ENCODE assay signal across 8 cellular contexts in the genomic region with DNA sequence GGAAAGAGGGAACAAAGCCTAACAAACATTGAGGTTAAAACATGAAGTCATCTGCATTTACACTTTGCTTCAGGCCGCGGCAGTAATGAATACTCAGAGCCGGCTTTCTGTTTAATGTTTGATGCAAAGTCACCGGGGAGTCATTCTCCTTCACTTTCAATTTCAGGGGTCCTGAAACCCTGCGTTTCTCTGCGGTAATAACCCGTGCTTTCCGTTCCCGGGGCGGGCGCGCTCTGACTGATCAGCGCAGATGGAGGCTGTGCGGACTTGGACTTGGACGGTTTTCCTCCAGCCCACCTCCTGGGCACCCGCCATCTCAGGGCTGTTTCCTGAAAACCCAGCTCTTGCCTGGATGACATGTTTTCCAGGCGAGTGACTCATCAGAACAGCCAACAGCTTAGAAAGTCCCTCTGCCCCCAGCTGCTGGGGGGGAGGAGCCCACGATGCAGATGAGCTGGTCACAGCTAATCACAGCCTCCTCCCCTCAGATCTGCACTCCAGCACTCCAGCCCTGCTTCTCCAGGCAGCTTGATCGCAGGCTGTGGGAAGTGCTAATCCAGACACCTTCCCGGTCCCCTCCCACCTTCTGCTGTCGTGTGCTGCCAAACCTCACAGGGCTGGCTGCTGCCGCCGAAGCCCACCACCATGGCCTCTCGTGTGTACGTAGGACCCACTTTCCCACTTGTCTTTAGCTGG.
A peak's percentile ranks its signal among the peaks of the same experiment; 100 is the strongest.
DNase-seq lines count a peak whose midpoint lies in the region; ATAC-seq and TF ChIP-seq lines count a peak whose summit lies in the region.

No MANE protein-coding gene starts in this region.

- no peak overlapping the region for H2AFZ ChIP-seq in OCI-LY1 (ENCODE audit: low read length)

- no peaks in the 10 kb centered on the region for H3K27me3 ChIP-seq in HUES64 (ENCODE audit: insufficient read depth, low read length)
- no peaks in the 10 kb centered on the region for H3K27me3 ChIP-seq in OCI-LY1 (ENCODE audit: insufficient read depth, low read length)
- no peaks in the 10 kb centered on the region for H3K27me3 ChIP-seq in esophagus squamous epithelium
- H3K27me3 ChIP-seq in muscle layer of colon (ENCODE audit: control insufficient read depth in 1 of 2, insufficient read depth in 2 of 2, low read length in 2 of 2), result no peaks in the 10 kb centered on the region

- TF ChIP-seq CTCF in OCI-LY1 (IDR thresholded peaks at IDR 0.05; ENCODE audit: low read length) (no peak), esophagus squamous epithelium (IDR thresholded peaks at IDR 0.05) (no peak)

- H3K79me2 ChIP-seq in OCI-LY1 (ENCODE audit: insufficient read depth, low read length), result no peaks in the 10 kb centered on the region

- no peaks in the 10 kb centered on the region for H3K9me2 ChIP-seq in OCI-LY1 (ENCODE audit: low read depth, low read length)

- H3K9ac ChIP-seq in HUES64 (ENCODE audit: low read depth, low read length) (peak overlapping the region; percentile 55), OCI-LY1 (ENCODE audit: low read length) (peak overlapping the region; percentile 49; the same call in 1 of the 2 replicates), muscle layer of colon (ENCODE audit: low read length) (peak overlapping the region; percentile 39)

- no peaks in the 10 kb centered on the region for H3K36me3 ChIP-seq in HUES64 (ENCODE audit: insufficient read depth, low read length)
- H3K36me3 ChIP-seq in OCI-LY1 (ENCODE audit: insufficient read depth, low read length), result peaks cover 88% of the 10 kb centered on the region
- peaks cover 0 to 11% (median 0%) of the 10 kb centered on the region in 3 donors for H3K36me3 ChIP-seq in esophagus squamous epithelium
- H3K36me3 ChIP-seq in muscle layer of colon (ENCODE audit: insufficient read depth, low read length), result no peaks in the 10 kb centered on the region

- in situ Hi-C loops in Caki2 (cut with HindIII; ENCODE audit: low pct_unique_long_range_greater_than_20kb, low sequenced_read_pairs), result no loop called here

- WGBS in HUES64, result 5% methylated on average over 25 of the region's 25 CpGs
- WGBS in esophagus squamous epithelium, 2 donors, result 1 to 3% methylated on average over 19 to 23 of the region's 25 CpGs

- DNase-seq in Caki2 (ENCODE audit: low read depth) (peak; percentile 99), esophagus squamous epithelium (lab: John Stamatoyannopoulos, UW) (peak; percentile 45)
- peak; percentile 89 to 90 for DNase-seq in activated T-cell treated with anti-CD3 and anti-CD28 coated beads, Interleukin-2, amount 50 U/mL, for 48 hours
- peak; percentile 51 to 65 for DNase-seq in stimulated activated CD8-positive, alpha-beta memory T cell treated with anti-CD3 and anti-CD28 coated beads, Interleukin-4, amount 100 ng/mL, for 4 hours (ENCODE audit: low read depth in 2 of 2, low spot score in 1 of 2)

- no peaks in the 10 kb centered on the region for H3F3A ChIP-seq in OCI-LY1 (ENCODE audit: insufficient read depth, low read length)

- H3K9me3 ChIP-seq in HUES64 (ENCODE audit: insufficient read depth, low read depth, low read length) (no peaks in the 10 kb centered on the region), OCI-LY1 (ENCODE audit: low read length) (no peaks in the 10 kb centered on the region), esophagus squamous epithelium (no peaks in the 10 kb centered on the region), muscle layer of colon (ENCODE audit: low read length) (no peaks in the 10 kb centered on the region)

- H3K4me2 ChIP-seq in OCI-LY1 (ENCODE audit: low read length), result peak overlapping the region; percentile 56

- TF ChIP-seq POLR2A in esophagus squamous epithelium (IDR thresholded peaks at IDR 0.05), result peak in 2 of 4 donors; percentile 52 to 69

- no peaks in the 10 kb centered on the region for H4K20me1 ChIP-seq in OCI-LY1 (ENCODE audit: insufficient read depth, low read length)

- H3K4me3 ChIP-seq in HUES64 (ENCODE audit: low read length) (peak overlapping the region; percentile 48), OCI-LY1 (ENCODE audit: low read depth, low read length, poor library complexity, severe bottlenecking) (peak overlapping the region; percentile 28), esophagus squamous epithelium (peak overlapping the region; percentile 27 to 66 (median 51)), muscle layer of colon (ENCODE audit: low read depth in 1 of 2, low read length in 2 of 2) (peak overlapping the region; percentile 40 to 53)

- peak overlapping the region; percentile 92 for H3K27ac ChIP-seq in HUES64 (ENCODE audit: low read depth, low read length)
- H3K27ac ChIP-seq in OCI-LY1 (ENCODE audit: low read depth, low read length, poor library complexity, severe bottlenecking), result peak overlapping the region; percentile 80
- peak overlapping the region; percentile 62 to 91 (median 86) for H3K27ac ChIP-seq in esophagus squamous epithelium
- peak overlapping the region; percentile 83 for H3K27ac ChIP-seq in muscle layer of colon (ENCODE audit: low read depth, low read length)

- intact Hi-C loops in esophagus squamous epithelium (cut with DNase I), result no loop called here

- peak; percentile 84 for ATAC-seq in GM21447 (IDR thresholded peaks at IDR 0.05; ENCODE audit: unreplicated experiment)

- H3K4me1 ChIP-seq in HUES64 (ENCODE audit: insufficient read depth, low read length), result peaks cover 26% of the 10 kb centered on the region
- H3K4me1 ChIP-seq in OCI-LY1 (ENCODE audit: insufficient read depth, low read length, severe bottlenecking), result peaks cover 23% of the 10 kb centered on the region
- H3K4me1 ChIP-seq in esophagus squamous epithelium, result peaks cover 15 to 33% (median 15%) of the 10 kb centered on the region in 3 donors
- peaks cover 9% of the 10 kb centered on the region for H3K4me1 ChIP-seq in muscle layer of colon (ENCODE audit: insufficient read depth, low read length)

Comparison
In these comparisons a context has a peak if more than half of its experiments do, and no peak if none do; other contexts are left out.
1. Peak in every context shown above with its lines: DNase-seq, ATAC-seq, H3K4me3 ChIP-seq and H3K27ac ChIP-seq.
2. DNase-seq: peak in every context shown above with its lines; median percentile 99 in Caki2; 90 in activated T-cell treated with anti-CD3 and anti-CD28 coated beads, Interleukin-2, amount 50 U/mL, for 48 hours; 58 in stimulated activated CD8-positive, alpha-beta memory T cell treated with anti-CD3 and anti-CD28 coated beads, Interleukin-4, amount 100 ng/mL, for 4 hours; 45 in esophagus squamous epithelium.